ENCODE assay signal across 37 cellular contexts in the genomic region with DNA sequence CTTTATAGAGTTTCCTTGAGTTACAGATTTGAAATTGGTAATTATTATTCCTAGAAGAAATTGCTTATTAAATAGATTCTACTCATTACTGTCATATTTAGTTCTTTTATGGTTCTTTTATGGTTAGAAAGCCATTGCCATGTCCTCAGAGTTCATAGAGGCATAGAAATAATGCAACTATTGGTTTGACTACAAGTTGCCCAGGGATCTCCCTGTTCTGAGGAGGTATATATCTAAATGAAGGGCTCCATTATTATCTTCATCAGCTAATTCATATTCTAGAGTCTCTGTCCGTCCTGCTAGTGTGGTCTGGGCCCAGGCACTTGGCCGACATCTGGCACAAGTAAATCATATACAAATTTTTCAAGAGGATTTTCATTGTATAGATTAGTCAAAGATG.
"Had no signal": no experiment of that assay in that cellular context is flagged by ENCODE, and none has a peak within 500 bp of the region (broad histone marks: within the 10 kb centered on the region; RNA-seq: fewer than 3 reads in every experiment).

No MANE protein-coding gene starts in this region.

- H3K4me1 ChIP-seq: adrenal gland, ascending aorta, body of pancreas, breast epithelium had no signal

- H3K4me1 Mint-ChIP-seq: activated naive CD4-positive, alpha-beta T cell treated with anti-CD3 and anti-CD28 coated beads, Interleukin-2, amount 10 ng/mL, durations not matched to agents 7 days and 5 days; activated naive CD4-positive, alpha-beta T cell treated with anti-CD3 and anti-CD28 coated beads, Interleukin-2, amount 50 U/mL, for 24 hours; activated naive CD8-positive, alpha-beta T cell treated with anti-CD3 and anti-CD28 coated beads for 36 hours; activated naive CD8-positive, alpha-beta T cell treated with anti-CD3 and anti-CD28 coated beads, Interleukin-2, amount 10 ng/mL, durations not matched to agents 7 days and 5 days; activated naive CD8-positive, alpha-beta T cell treated with anti-CD3 and anti-CD28 coated beads, Interleukin-2, amount 50 U/mL, for 24 hours; activated T-helper 17 cell treated with anti-CD3 and anti-CD28 coated beads, Interleukin-2, amount 50 U/mL, for 72 hours; central memory CD8-positive, alpha-beta T cell had no signal

- H3K4me3 ChIP-seq: adrenal gland, ascending aorta, body of pancreas, breast epithelium, cardiac muscle cell had no signal

- H3K9me3 ChIP-seq: adrenal gland, ascending aorta, body of pancreas, breast epithelium had no signal

- H3K4me3 Mint-ChIP-seq: activated naive CD4-positive, alpha-beta T cell treated with anti-CD3 and anti-CD28 coated beads for 36 hours; activated naive CD4-positive, alpha-beta T cell treated with anti-CD3 and anti-CD28 coated beads, Interleukin-2, amount 10 ng/mL, durations not matched to agents 7 days and 5 days; activated naive CD4-positive, alpha-beta T cell treated with anti-CD3 and anti-CD28 coated beads, Interleukin-2, amount 50 U/mL, for 24 hours; activated naive CD8-positive, alpha-beta T cell; activated naive CD8-positive, alpha-beta T cell treated with anti-CD3 and anti-CD28 coated beads for 36 hours; activated naive CD8-positive, alpha-beta T cell treated with anti-CD3 and anti-CD28 coated beads, Interleukin-2, amount 10 ng/mL, durations not matched to agents 7 days and 5 days; activated naive CD8-positive, alpha-beta T cell treated with anti-CD3 and anti-CD28 coated beads, Interleukin-2, amount 50 U/mL, for 24 hours; activated T-cell treated with anti-CD3 and anti-CD28 coated beads, Interleukin-2, amount 50 U/mL, for 24 hours; activated T-cell treated with anti-CD3 and anti-CD28 coated beads, Interleukin-2, amount 50 U/mL, for 4 hours; activated T-cell treated with anti-CD3 and anti-CD28 coated beads, Interleukin-2, amount 50 U/mL, for 72 hours; activated T-helper 1 cell treated with anti-CD3 and anti-CD28 coated beads, Interleukin-12 subunit alpha, Interleukin-12 subunit beta, Interleukin-2, Interleukin-4 antibody, amounts not matched to agents 30 ng/mL and 10 ng/mL and 1 ng/mL, durations not matched to agents 14 hours and 24 hours and 36 hours; activated T-helper 17 cell treated with anti-CD3 and anti-CD28 coated beads, Interleukin-2, amount 50 U/mL, for 72 hours; brain; central memory CD8-positive, alpha-beta T cell had no signal

- FAIRE-seq: bronchial epithelial cell had no signal

- H3K27ac Mint-ChIP-seq: activated naive CD4-positive, alpha-beta T cell treated with anti-CD3 and anti-CD28 coated beads for 36 hours; activated naive CD4-positive, alpha-beta T cell treated with anti-CD3 and anti-CD28 coated beads, Interleukin-2, amount 10 ng/mL, durations not matched to agents 7 days and 5 days; activated naive CD4-positive, alpha-beta T cell treated with anti-CD3 and anti-CD28 coated beads, Interleukin-2, amount 50 U/mL, for 24 hours; activated naive CD4-positive, alpha-beta T cell treated with anti-CD3 and anti-CD28 coated beads, Interleukin-2, amount 50 U/mL, for 72 hours; activated naive CD8-positive, alpha-beta T cell; activated naive CD8-positive, alpha-beta T cell treated with anti-CD3 and anti-CD28 coated beads for 36 hours; activated naive CD8-positive, alpha-beta T cell treated with anti-CD3 and anti-CD28 coated beads, Interleukin-2, amount 10 ng/mL, durations not matched to agents 7 days and 5 days; activated naive CD8-positive, alpha-beta T cell treated with anti-CD3 and anti-CD28 coated beads, Interleukin-2, amount 50 U/mL, for 24 hours; activated T-cell treated with anti-CD3 and anti-CD28 coated beads, Interleukin-2, amount 50 U/mL, for 24 hours; activated T-cell treated with anti-CD3 and anti-CD28 coated beads, Interleukin-2, amount 50 U/mL, for 72 hours; activated T-helper 1 cell treated with anti-CD3 and anti-CD28 coated beads, Interleukin-12 subunit alpha, Interleukin-12 subunit beta, Interleukin-2, Interleukin-4 antibody, amounts not matched to agents 30 ng/mL and 10 ng/mL and 1 ng/mL, durations not matched to agents 14 hours and 24 hours and 36 hours; activated T-helper 17 cell treated with anti-CD3 and anti-CD28 coated beads, Interleukin-2, amount 50 U/mL, for 72 hours; activated T-helper 2 cell treated with anti-CD3 and anti-CD28 coated beads, Interferon-gamma antibody, Interleukin-2, Interleukin-4, amounts not matched to agents 10 μg/mL and 5 μg/mL and 100 μg/mL, durations not matched to agents 14 hours and 24 hours and 36 hours; brain had no signal

- H3K36me3 Mint-ChIP-seq: activated naive CD4-positive, alpha-beta T cell treated with anti-CD3 and anti-CD28 coated beads, Interleukin-2, amount 10 ng/mL, durations not matched to agents 7 days and 5 days; activated naive CD4-positive, alpha-beta T cell treated with anti-CD3 and anti-CD28 coated beads, Interleukin-2, amount 50 U/mL, for 24 hours; activated naive CD4-positive, alpha-beta T cell treated with anti-CD3 and anti-CD28 coated beads, Interleukin-2, amount 50 U/mL, for 72 hours; activated naive CD8-positive, alpha-beta T cell; activated naive CD8-positive, alpha-beta T cell treated with anti-CD3 and anti-CD28 coated beads for 36 hours; activated naive CD8-positive, alpha-beta T cell treated with anti-CD3 and anti-CD28 coated beads, Interleukin-2, amount 10 ng/mL, durations not matched to agents 7 days and 5 days; brain had no signal

- H3K27me3 ChIP-seq: ascending aorta, body of pancreas, cardiac muscle cell had no signal

- H3K9me3 Mint-ChIP-seq: activated naive CD4-positive, alpha-beta T cell treated with anti-CD3 and anti-CD28 coated beads for 36 hours; activated naive CD4-positive, alpha-beta T cell treated with anti-CD3 and anti-CD28 coated beads, Interleukin-2, amount 10 ng/mL, durations not matched to agents 7 days and 5 days; activated naive CD4-positive, alpha-beta T cell treated with anti-CD3 and anti-CD28 coated beads, Interleukin-2, amount 50 U/mL, for 24 hours; activated naive CD8-positive, alpha-beta T cell treated with anti-CD3 and anti-CD28 coated beads, Interleukin-2, amount 10 ng/mL, durations not matched to agents 7 days and 5 days; activated naive CD8-positive, alpha-beta T cell treated with anti-CD3 and anti-CD28 coated beads, Interleukin-2, amount 50 U/mL, for 24 hours; activated T-cell treated with anti-CD3 and anti-CD28 coated beads, Interleukin-2, amount 50 U/mL, for 24 hours; activated T-cell treated with anti-CD3 and anti-CD28 coated beads, Interleukin-2, amount 50 U/mL, for 4 hours; activated T-cell treated with anti-CD3 and anti-CD28 coated beads, Interleukin-2, amount 50 U/mL, for 72 hours; activated T-helper 1 cell treated with anti-CD3 and anti-CD28 coated beads, Interleukin-12 subunit alpha, Interleukin-12 subunit beta, Interleukin-2, Interleukin-4 antibody, amounts not matched to agents 30 ng/mL and 10 ng/mL and 1 ng/mL, durations not matched to agents 14 hours and 24 hours and 36 hours; activated T-helper 17 cell treated with anti-CD3 and anti-CD28 coated beads, Interleukin-2, amount 50 U/mL, for 72 hours; activated T-helper 2 cell treated with anti-CD3 and anti-CD28 coated beads, Interferon-gamma antibody, Interleukin-2, Interleukin-4, amounts not matched to agents 10 μg/mL and 5 μg/mL and 100 μg/mL, durations not matched to agents 14 hours and 24 hours and 36 hours; brain had no signal

- DNase-seq: activated effector memory CD4-positive, alpha-beta T cell treated with anti-CD3 and anti-CD28 coated beads, Interleukin-2, amount 50 U/mL, for 16 hours; activated effector memory CD4-positive, alpha-beta T cell treated with Interleukin-2 at 50 U/mL for 16 hours; activated gamma-delta T cell; activated gamma-delta T cell treated with Interleukin-2 at 50 U/mL for 16 hours; activated naive CD4-positive, alpha-beta T cell; activated naive CD4-positive, alpha-beta T cell treated with anti-CD3 and anti-CD28 coated beads for 36 hours; activated naive CD4-positive, alpha-beta T cell treated with anti-CD3 and anti-CD28 coated beads, Interleukin-2, amount 10 ng/mL, durations not matched to agents 7 days and 5 days; activated naive CD4-positive, alpha-beta T cell treated with anti-CD3 and anti-CD28 coated beads, Interleukin-2, amount 50 U/mL, for 16 hours; activated naive CD4-positive, alpha-beta T cell treated with Interleukin-2 at 50 U/mL for 16 hours; activated naive CD8-positive, alpha-beta T cell treated with anti-CD3 and anti-CD28 coated beads for 36 hours; activated naive CD8-positive, alpha-beta T cell treated with anti-CD3 and anti-CD28 coated beads, Interleukin-2, amount 10 ng/mL, durations not matched to agents 7 days and 5 days; activated naive CD8-positive, alpha-beta T cell treated with anti-CD3 and anti-CD28 coated beads, Interleukin-2, amount 50 U/mL, for 24 hours; activated T-cell treated with anti-CD3 and anti-CD28 coated beads, Interleukin-2, amount 50 U/mL, for 24 hours; activated T-cell treated with anti-CD3 and anti-CD28 coated beads, Interleukin-2, amount 50 U/mL, for 4 hours; activated T-cell treated with anti-CD3 and anti-CD28 coated beads, Interleukin-2, amount 50 U/mL, for 48 hours; activated T-cell treated with anti-CD3 and anti-CD28 coated beads, Interleukin-2, amount 50 U/mL, for 72 hours; adrenal gland; amniotic stem cell; amygdala; anterior cingulate cortex; aorta; body of pancreas; caudate nucleus; central memory CD4-positive, alpha-beta T cell; cerebellar nuclear complex had no signal

- H3K36me3 ChIP-seq: adrenal gland, ascending aorta, breast epithelium, cardiac muscle cell had no signal

- ATAC-seq: activated naive CD4-positive, alpha-beta T cell treated with anti-CD3 and anti-CD28 coated beads, Interleukin-2, amount 50 U/mL, for 72 hours; activated naive CD8-positive, alpha-beta T cell treated with anti-CD3 and anti-CD28 coated beads, Interleukin-2, amount 50 U/mL, for 24 hours; activated T-cell treated with anti-CD3 and anti-CD28 coated beads, Interleukin-2, amount 50 U/mL, for 4 hours; activated T-cell treated with anti-CD3 and anti-CD28 coated beads, Interleukin-2, amount 50 U/mL, for 72 hours; activated T-helper 17 cell treated with anti-CD3 and anti-CD28 coated beads, Interleukin-2, amount 50 U/mL, for 72 hours; body of pancreas had no signal

- H3K27ac ChIP-seq: adrenal gland, ascending aorta, body of pancreas, breast epithelium, cardiac muscle cell had no signal

- H3K27me3 Mint-ChIP-seq: activated naive CD4-positive, alpha-beta T cell treated with anti-CD3 and anti-CD28 coated beads, Interleukin-2, amount 10 ng/mL, durations not matched to agents 7 days and 5 days; activated naive CD4-positive, alpha-beta T cell treated with anti-CD3 and anti-CD28 coated beads, Interleukin-2, amount 50 U/mL, for 24 hours; activated naive CD8-positive, alpha-beta T cell; activated naive CD8-positive, alpha-beta T cell treated with anti-CD3 and anti-CD28 coated beads for 36 hours; activated naive CD8-positive, alpha-beta T cell treated with anti-CD3 and anti-CD28 coated beads, Interleukin-2, amount 10 ng/mL, durations not matched to agents 7 days and 5 days; activated naive CD8-positive, alpha-beta T cell treated with anti-CD3 and anti-CD28 coated beads, Interleukin-2, amount 50 U/mL, for 24 hours; activated T-helper 17 cell treated with anti-CD3 and anti-CD28 coated beads, Interleukin-2, amount 50 U/mL, for 72 hours; brain; central memory CD8-positive, alpha-beta T cell had no signal
